ENCODE assay signal across 8 cellular contexts in genomic region chr12:11553871-11554533, GRCh38.
DNase-seq lines count a peak whose midpoint lies in the region; ATAC-seq and TF ChIP-seq lines count a peak whose summit lies in the region.

No MANE protein-coding gene starts in this region.

- H3K36me3 Mint-ChIP-seq in activated naive CD4-positive, alpha-beta T cell treated with anti-CD3 and anti-CD28 coated beads, Interleukin-2, amount 10 ng/mL, durations not matched to agents 7 days and 5 days, result no peaks in the 10 kb centered on the region

- no peaks in the 10 kb centered on the region for H3F3A ChIP-seq in OCI-LY1 (ENCODE audit: insufficient read depth, low read length)

- peaks cover 26% of the 10 kb centered on the region for H3K4me1 Mint-ChIP-seq in activated naive CD4-positive, alpha-beta T cell treated with anti-CD3 and anti-CD28 coated beads, Interleukin-2, amount 10 ng/mL, durations not matched to agents 7 days and 5 days

- no peak overlapping the region for H3K27ac ChIP-seq in OCI-LY1 (ENCODE audit: low read depth, low read length, poor library complexity, severe bottlenecking)

- no peak overlapping the region for H3K9ac ChIP-seq in OCI-LY1 (ENCODE audit: low read length)

- no peak overlapping the region for H3K4me3 ChIP-seq in Jurkat, Clone E6-1 (ENCODE audit: low read length)
- H3K4me3 ChIP-seq in OCI-LY1 (ENCODE audit: low read depth, low read length, poor library complexity, severe bottlenecking), result no peak overlapping the region

- no peak overlapping the region for H3K4me2 ChIP-seq in OCI-LY1 (ENCODE audit: low read length)

- no peaks in the 10 kb centered on the region for H3K9me3 Mint-ChIP-seq in activated naive CD4-positive, alpha-beta T cell treated with anti-CD3 and anti-CD28 coated beads, Interleukin-2, amount 10 ng/mL, durations not matched to agents 7 days and 5 days

- H3K79me2 ChIP-seq in OCI-LY1 (ENCODE audit: insufficient read depth, low read length), result no peaks in the 10 kb centered on the region

- no peaks in the 10 kb centered on the region for H3K36me3 ChIP-seq in OCI-LY1 (ENCODE audit: insufficient read depth, low read length)

- no peaks in the 10 kb centered on the region for H3K9me3 ChIP-seq in OCI-LY1 (ENCODE audit: low read length)

- no peak overlapping the region for H3K27ac Mint-ChIP-seq in activated naive CD4-positive, alpha-beta T cell treated with anti-CD3 and anti-CD28 coated beads, Interleukin-2, amount 10 ng/mL, durations not matched to agents 7 days and 5 days

- no peaks in the 10 kb centered on the region for H3K9me2 ChIP-seq in OCI-LY1 (ENCODE audit: low read depth, low read length)

- H3K4me3 Mint-ChIP-seq in activated naive CD4-positive, alpha-beta T cell treated with anti-CD3 and anti-CD28 coated beads, Interleukin-2, amount 10 ng/mL, durations not matched to agents 7 days and 5 days, result no peak overlapping the region

- H3K27me3 ChIP-seq in OCI-LY1 (ENCODE audit: insufficient read depth, low read length), result no peaks in the 10 kb centered on the region

- ATAC-seq in GM19467 (IDR thresholded peaks at IDR 0.05; ENCODE audit: unreplicated experiment) (peak; percentile 73), HG02840 (IDR thresholded peaks at IDR 0.05; ENCODE audit: low FRiP score, unreplicated experiment) (no peak)

- CTCF ChIA-PET in activated naive CD4-positive, alpha-beta T cell treated with anti-CD3 and anti-CD28 coated beads, Interleukin-2, amount 10 ng/mL, durations not matched to agents 7 days and 5 days (lab: Charles Lee), result interaction anchor here (1.3 to 2.5 kb wide), 3 partner anchors 8 to 517 kb away, joined by 5 to 19 read pairs (median 16); partner anchors contain the start of gene BCL2L14

- H3K27me3 Mint-ChIP-seq in activated naive CD4-positive, alpha-beta T cell treated with anti-CD3 and anti-CD28 coated beads, Interleukin-2, amount 10 ng/mL, durations not matched to agents 7 days and 5 days, result peaks cover 6% of the 10 kb centered on the region

- H4K20me1 ChIP-seq in OCI-LY1 (ENCODE audit: insufficient read depth, low read length), result no peaks in the 10 kb centered on the region

- TF ChIP-seq CTCF in OCI-LY1 (IDR thresholded peaks at IDR 0.05; ENCODE audit: low read length), result peak; percentile 56; the same call in 1 of the 2 replicates

- no peak overlapping the region for H2AFZ ChIP-seq in OCI-LY1 (ENCODE audit: low read length)

- no peaks in the 10 kb centered on the region for H3K4me1 ChIP-seq in OCI-LY1 (ENCODE audit: insufficient read depth, low read length, severe bottlenecking)

- peak; percentile 66 for DNase-seq in DMS153 (lab: John Stamatoyannopoulos, UW)
- peak; percentile 81 for DNase-seq in Jurkat, Clone E6-1 (ENCODE audit: low read depth, low spot score)
- peak; percentile 72 for DNase-seq in activated naive CD4-positive, alpha-beta T cell treated with anti-CD3 and anti-CD28 coated beads, Interleukin-2, amount 10 ng/mL, durations not matched to agents 7 days and 5 days
- peak; percentile 34 for DNase-seq in glomerular endothelial cell (ENCODE audit: extremely low read depth, low read depth, low spot score)
- peak; percentile 30 for DNase-seq in putamen (ENCODE audit: low spot score)

Comparison
In these comparisons a context has a peak if more than half of its experiments do, and no peak if none do; other contexts are left out.
1. DNase-seq: peak in every context shown above with its lines; median percentile 81 in Jurkat, Clone E6-1; 72 in activated naive CD4-positive, alpha-beta T cell treated with anti-CD3 and anti-CD28 coated beads, Interleukin-2, amount 10 ng/mL, durations not matched to agents 7 days and 5 days; 66 in DMS153; 34 in glomerular endothelial cell; 30 in putamen.